Comparison of ENCODE assay signal across 11 cellular contexts in the genomic region with DNA sequence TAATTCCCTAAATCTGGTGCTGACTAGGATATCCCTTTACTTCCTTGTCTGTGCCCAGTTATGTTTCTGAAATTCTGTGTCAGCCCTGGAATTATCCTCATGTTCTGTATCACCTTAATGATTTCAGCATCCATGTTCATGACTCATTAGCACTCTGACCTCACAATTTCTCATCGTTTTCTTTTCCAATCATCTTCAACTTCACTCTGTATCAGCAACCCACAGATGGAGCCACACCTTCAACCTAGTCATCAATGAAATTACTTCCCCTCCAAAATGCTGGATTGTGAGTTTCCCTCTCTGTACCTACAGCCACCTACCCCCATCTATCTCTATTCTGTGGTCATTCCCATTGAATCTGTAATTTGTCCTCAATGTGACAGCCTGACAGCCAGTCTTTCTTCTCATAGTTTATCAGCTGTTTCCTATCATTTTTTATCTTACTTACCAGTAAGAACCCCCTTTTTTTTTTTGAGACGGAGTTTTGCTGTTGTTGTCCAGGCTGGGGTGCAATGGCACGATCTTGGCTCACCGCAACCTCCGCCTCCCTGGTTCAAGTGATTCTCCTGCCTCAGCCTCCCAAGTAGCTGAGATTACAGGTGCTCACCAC. TPM values are rescaled to one million over a fixed set of nuclear protein-coding genes. Genes with fewer than 3 reads are reported as not detected.
DNase-seq lines count a peak whose midpoint lies in the region; ATAC-seq and TF ChIP-seq lines count a peak whose summit lies in the region.
"Had no signal": no experiment of that assay in that cellular context is flagged by ENCODE, and none has a peak within 500 bp of the region (broad histone marks: within the 10 kb centered on the region; RNA-seq: fewer than 3 reads in every experiment).

No MANE protein-coding gene starts in this region.

- peaks cover 9% of the 10 kb centered on the region for H3K9me3 Mint-ChIP-seq in activated CD4-positive, alpha-beta T cell treated with anti-CD3 and anti-CD28 coated beads for 36 hours (ENCODE audit: low read depth)
- peaks cover 11% of the 10 kb centered on the region for H3K9me3 Mint-ChIP-seq in activated CD4-positive, alpha-beta T cell treated with anti-CD3 and anti-CD28 coated beads, Interleukin-2, amount 10 ng/mL, durations not matched to agents 7 days and 5 days
- H3K9me3 Mint-ChIP-seq in brain (peaks cover 0 to 10% (median 2%) of the 10 kb centered on the region in 5 experiments), neural crest cell (peaks cover 4% of the 10 kb centered on the region)

- peak overlapping the region; percentile 60 for H3K27ac Mint-ChIP-seq in activated CD4-positive, alpha-beta T cell treated with anti-CD3 and anti-CD28 coated beads for 36 hours
- H3K27ac Mint-ChIP-seq in activated CD4-positive, alpha-beta T cell treated with anti-CD3 and anti-CD28 coated beads, Interleukin-2, amount 10 ng/mL, durations not matched to agents 7 days and 5 days: no peak overlapping the region
- H3K27ac Mint-ChIP-seq in brain: peak overlapping the region in 3 of 5 experiments; percentile 11 to 30 (median 21)
- H3K27ac Mint-ChIP-seq in neural crest cell (ENCODE audit: unreplicated experiment): no peak overlapping the region
- H3K27ac Mint-ChIP-seq: T-helper 1 cell treated with Interleukin-12 subunit alpha and Interleukin-12 subunit beta and Interleukin-4 antibody, amounts not matched to agents 30 μg/mL and 1 μg/mL, for 36 hours had no signal

- ATAC-seq in activated CD4-positive, alpha-beta T cell treated with anti-CD3 and anti-CD28 coated beads for 36 hours: peak; percentile 20

- H3K36me3 Mint-ChIP-seq in activated CD4-positive, alpha-beta T cell treated with anti-CD3 and anti-CD28 coated beads for 36 hours (ENCODE audit: low read depth): peaks cover 11% of the 10 kb centered on the region
- peaks cover 33% of the 10 kb centered on the region for H3K36me3 Mint-ChIP-seq in activated CD4-positive, alpha-beta T cell treated with anti-CD3 and anti-CD28 coated beads, Interleukin-2, amount 10 ng/mL, durations not matched to agents 7 days and 5 days (ENCODE audit: low read depth)
- H3K36me3 Mint-ChIP-seq in brain: no peaks in the 10 kb centered on the region
- H3K36me3 Mint-ChIP-seq in neural crest cell (ENCODE audit: low read depth): no peaks in the 10 kb centered on the region

- CTCF ChIA-PET in activated CD4-positive, alpha-beta T cell treated with anti-CD3 and anti-CD28 coated beads for 36 hours (lab: Charles Lee): interaction anchor here (0.6 to 2.1 kb wide), 3 partner anchors 14 to 202 kb away, joined by 3 to 6 read pairs (median 3); no protein-coding TSS in a partner anchor
- CTCF ChIA-PET in activated CD4-positive, alpha-beta T cell treated with anti-CD3 and anti-CD28 coated beads, Interleukin-2, amount 10 ng/mL, durations not matched to agents 7 days and 5 days (lab: Charles Lee): interaction anchor here (0.6 to 1.2 kb wide), 2 partner anchors 17 to 24 kb away, joined by 3 read pairs; no protein-coding TSS in a partner anchor

- DNase-seq in activated CD4-positive, alpha-beta T cell treated with anti-CD3 and anti-CD28 coated beads for 36 hours: peak; percentile 48
- no peak for DNase-seq in activated CD4-positive, alpha-beta T cell treated with anti-CD3 and anti-CD28 coated beads, Interleukin-2, amount 10 ng/mL, durations not matched to agents 7 days and 5 days
- DNase-seq in NB4 (ENCODE audit: low read depth) (peak; percentile 11), neural crest cell (ENCODE audit: low read depth, low spot score) (no peak), cerebellum (ENCODE audit: low spot score) (no peak), dorsolateral prefrontal cortex (no peak), mesenteric fat pad (ENCODE audit: low spot score) (no peak)
- DNase-seq: effector memory CD4-positive, alpha-beta T cell; NCI-H748 treated with DMSO at 0.1 percent for 48 hours had no signal

- no peaks in the 10 kb centered on the region for H3K27me3 ChIP-seq in dorsolateral prefrontal cortex

- intact Hi-C loops in activated CD4-positive, alpha-beta T cell treated with anti-CD3 and anti-CD28 coated beads for 36 hours (cut with DNase I, micrococcal nuclease): loop anchor here (5.0 to 10.0 kb wide), 4 partner anchors 94 to 1177 kb away; partner anchors contain the start of gene GPBP1 (in 1 of the 2)
- intact Hi-C loops in dorsolateral prefrontal cortex (cut with DNase I): loop anchor here (2.0 to 10.0 kb wide), 4 partner anchors 164 to 839 kb away; partner anchors contain the start of gene MAP3K1 (in 1 of the 2)

- POLR2A ChIA-PET in activated CD4-positive, alpha-beta T cell treated with anti-CD3 and anti-CD28 coated beads for 36 hours (lab: Charles Lee): no interaction called here
- POLR2A ChIA-PET in activated CD4-positive, alpha-beta T cell treated with anti-CD3 and anti-CD28 coated beads, Interleukin-2, amount 10 ng/mL, durations not matched to agents 7 days and 5 days (lab: Charles Lee): interaction anchor here (0.9 kb wide), 1 partner anchor 14 kb away, joined by 3 read pairs; no protein-coding TSS in a partner anchor

- H3K4me1 Mint-ChIP-seq in activated CD4-positive, alpha-beta T cell treated with anti-CD3 and anti-CD28 coated beads for 36 hours: peaks cover 31% of the 10 kb centered on the region
- peaks cover 22% of the 10 kb centered on the region for H3K4me1 Mint-ChIP-seq in activated CD4-positive, alpha-beta T cell treated with anti-CD3 and anti-CD28 coated beads, Interleukin-2, amount 10 ng/mL, durations not matched to agents 7 days and 5 days
- H3K4me1 Mint-ChIP-seq in brain (peaks cover 27% of the 10 kb centered on the region), neural crest cell (peaks cover 16% of the 10 kb centered on the region)

- TF ChIP-seq POLR2A in NB4 (IDR thresholded peaks at IDR 0.05; ENCODE audit: extremely low read depth, insufficient read length): no peak

- H3K27ac ChIP-seq in dorsolateral prefrontal cortex: no peak overlapping the region

- H3K4me3 Mint-ChIP-seq in activated CD4-positive, alpha-beta T cell treated with anti-CD3 and anti-CD28 coated beads for 36 hours: no peak overlapping the region
- no peak overlapping the region for H3K4me3 Mint-ChIP-seq in activated CD4-positive, alpha-beta T cell treated with anti-CD3 and anti-CD28 coated beads, Interleukin-2, amount 10 ng/mL, durations not matched to agents 7 days and 5 days
- H3K4me3 Mint-ChIP-seq in brain (peak overlapping the region in 4 of 5 experiments; percentile 3 to 72 (median 21)), neural crest cell (peak overlapping the region; percentile 9)
- H3K4me3 Mint-ChIP-seq: T-helper 1 cell treated with Interleukin-12 subunit alpha and Interleukin-12 subunit beta and Interleukin-4 antibody, amounts not matched to agents 30 μg/mL and 1 μg/mL, for 36 hours had no signal

- H3K27me3 Mint-ChIP-seq in activated CD4-positive, alpha-beta T cell treated with anti-CD3 and anti-CD28 coated beads for 36 hours: no peaks in the 10 kb centered on the region
- no peaks in the 10 kb centered on the region for H3K27me3 Mint-ChIP-seq in activated CD4-positive, alpha-beta T cell treated with anti-CD3 and anti-CD28 coated beads, Interleukin-2, amount 10 ng/mL, durations not matched to agents 7 days and 5 days
- H3K27me3 Mint-ChIP-seq in brain (no peaks in the 10 kb centered on the region), neural crest cell (ENCODE audit: low read depth) (no peaks in the 10 kb centered on the region)

- H3K4me3 ChIP-seq in NB4 (ENCODE audit: low read depth, low read length) (no peak overlapping the region), dorsolateral prefrontal cortex (no peak overlapping the region)

- no peak for TF ChIP-seq CTCF in NB4 (IDR thresholded peaks at IDR 0.05; ENCODE audit: low read depth, low read length)
- TF ChIP-seq CTCF in brain (conservative IDR thresholded peaks at IDR 0.05): no peak
- no peak for TF ChIP-seq CTCF in neural crest cell (conservative IDR thresholded peaks at IDR 0.05)
- TF ChIP-seq CTCF in dorsolateral prefrontal cortex (IDR thresholded peaks at IDR 0.05 in 54 of 56, conservative IDR thresholded peaks at IDR 0.05 in 2 of 56; ENCODE audit: low read depth in 1 of 56, partially characterized antibody in 56 of 56): no peak

RNA-seq across cellular contexts. Expression of gene IL6ST, which starts 3.1 kb away (rescaled TPM):
- 10 to 100 TPM; 57.1 to 64.4 TPM for total RNA-seq in activated CD4-positive, alpha-beta T cell treated with anti-CD3 and anti-CD28 coated beads for 36 hours
- 100 to 1,000 TPM; 117 to 130 TPM for total RNA-seq in activated CD4-positive, alpha-beta T cell treated with anti-CD3 and anti-CD28 coated beads, Interleukin-2, amount 10 ng/mL, durations not matched to agents 7 days and 5 days
- 6.3 TPM for polyA plus RNA-seq in brain (ENCODE audit: insufficient read depth, low read depth, low replicate concordance)
- 39.6 and 47.9 TPM in 2 replicates for total RNA-seq in neural crest cell
- 69.0 TPM for total RNA-seq in cerebellum
- 100 to 1,000 TPM; 155 to 373 (median 228) TPM for total RNA-seq in dorsolateral prefrontal cortex
- 433 TPM for total RNA-seq in mesenteric fat pad

Comparison
In these comparisons a context has a peak if more than half of its experiments do, and no peak if none do; other contexts are left out.
1. DNase-seq: peak in activated CD4-positive, alpha-beta T cell treated with anti-CD3 and anti-CD28 coated beads for 36 hours (single experiment) and NB4 (single experiment); none in activated CD4-positive, alpha-beta T cell treated with anti-CD3 and anti-CD28 coated beads, Interleukin-2, amount 10 ng/mL, durations not matched to agents 7 days and 5 days (single experiment), neural crest cell (single experiment), cerebellum (single experiment), dorsolateral prefrontal cortex (0 of 10) and mesenteric fat pad (single experiment).
2. H3K27ac Mint-ChIP-seq: peak in activated CD4-positive, alpha-beta T cell treated with anti-CD3 and anti-CD28 coated beads for 36 hours (single experiment) and brain (3 of 5); none in activated CD4-positive, alpha-beta T cell treated with anti-CD3 and anti-CD28 coated beads, Interleukin-2, amount 10 ng/mL, durations not matched to agents 7 days and 5 days (single experiment) and neural crest cell (single experiment).
3. H3K4me3 Mint-ChIP-seq: peak in brain (4 of 5) and neural crest cell (single experiment); none in activated CD4-positive, alpha-beta T cell treated with anti-CD3 and anti-CD28 coated beads for 36 hours (single experiment) and activated CD4-positive, alpha-beta T cell treated with anti-CD3 and anti-CD28 coated beads, Interleukin-2, amount 10 ng/mL, durations not matched to agents 7 days and 5 days (single experiment).